ENCODE assay signal across 28 cellular contexts in the genomic region with DNA sequence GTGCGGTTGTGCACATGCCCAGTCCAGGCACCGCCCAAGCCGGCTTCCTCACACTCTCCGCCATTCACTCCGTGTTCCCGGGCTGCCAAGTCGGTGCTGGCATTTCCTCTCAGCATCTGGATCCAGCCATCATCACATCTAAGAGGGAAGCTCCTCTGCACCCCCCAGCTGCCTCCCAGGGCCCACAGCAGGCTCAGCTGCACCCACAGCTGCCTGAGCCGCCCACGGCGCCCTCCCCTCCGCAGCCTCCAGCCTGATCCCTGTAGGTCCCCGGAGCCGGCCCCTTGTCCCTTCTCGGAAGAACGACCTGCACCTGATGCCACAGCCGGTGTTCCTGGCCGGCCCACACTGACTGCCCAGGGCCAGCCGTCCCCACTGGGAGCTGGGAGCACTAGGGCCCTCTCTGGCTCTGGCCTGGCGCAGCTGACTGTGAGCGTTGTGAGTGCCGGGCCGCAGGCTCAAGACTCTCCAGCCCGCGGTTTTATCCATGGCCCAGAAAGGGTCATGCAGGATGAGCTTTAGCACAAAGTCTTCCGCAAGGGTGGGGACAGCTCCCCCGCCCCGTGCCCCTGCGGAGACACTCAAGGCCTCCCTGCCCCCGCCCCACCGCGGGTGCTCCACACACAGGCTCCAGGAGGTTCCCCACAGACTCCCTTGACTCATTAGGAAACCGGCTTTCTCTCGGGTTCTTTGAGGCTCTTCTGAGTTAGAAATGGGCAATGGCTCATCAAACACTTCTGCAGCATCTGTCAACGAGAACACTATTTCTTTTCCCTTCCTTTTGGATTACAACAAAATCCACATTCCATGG. TPM values are rescaled to one million over a fixed set of nuclear protein-coding genes. Genes with fewer than 3 reads are reported as not detected.
DNase-seq lines count a peak whose midpoint lies in the region; ATAC-seq and TF ChIP-seq lines count a peak whose summit lies in the region.
"Had no signal": no experiment of that assay in that cellular context is flagged by ENCODE, and none has a peak within 500 bp of the region (broad histone marks: within the 10 kb centered on the region; RNA-seq: fewer than 3 reads in every experiment).

No MANE protein-coding gene starts in this region.

- no peaks in the 10 kb centered on the region for H3K36me3 ChIP-seq in CD8-positive, alpha-beta T cell (ENCODE audit: insufficient read depth, low read length)
- H3K36me3 ChIP-seq: brain microvascular endothelial cell, HAP-1, thyroid gland had no signal

- H3K4me1 ChIP-seq in CD8-positive, alpha-beta T cell (ENCODE audit: insufficient read depth, low read length) = no peaks in the 10 kb centered on the region
- H3K4me1 ChIP-seq: HAP-1, psoas muscle had no signal

- CTCF ChIA-PET in CD8-positive, alpha-beta T cell (lab: Charles Lee) = no interaction called here

- DNase-seq in AG08395 (ENCODE audit: low spot score) (peak; percentile 10), GM03348 (ENCODE audit: low spot score) (peak; percentile 55), choroid plexus epithelial cell (ENCODE audit: low read depth) (peak; percentile 4), neural crest cell (ENCODE audit: low read depth, low spot score) (no peak)
- no peak for DNase-seq in CD8-positive, alpha-beta T cell
- DNase-seq: activated B cell treated with CpG ODN at 0.5 μM for 24 hours; activated CD8-positive, alpha-beta T cell treated with anti-CD3 and anti-CD28 coated beads for 36 hours; activated T-cell treated with anti-CD3 and anti-CD28 coated beads, Interleukin-2, amount 50 U/mL, for 4 hours; brain microvascular endothelial cell; cortex of kidney; DMS79 treated with DMSO at 0.1 percent for 48 hours; IMR-90; NCI-H146; NCI-H2171 treated with DMSO at 0.1 percent for 48 hours; NCI-H82; PC-3; thyroid gland had no signal

- no peak overlapping the region for H3K27ac ChIP-seq in CD8-positive, alpha-beta T cell (ENCODE audit: low read depth, low read length)
- H3K27ac ChIP-seq: brain microvascular endothelial cell, hepatocyte, psoas muscle, SK-N-MC had no signal

- TF ChIP-seq CTCF in choroid plexus epithelial cell (conservative IDR thresholded peaks at IDR 0.05; ENCODE audit: low read depth, low read length) = no peak
- no peak for TF ChIP-seq CTCF in neural crest cell (conservative IDR thresholded peaks at IDR 0.05)
- no peak for TF ChIP-seq CTCF in CD8-positive, alpha-beta T cell (IDR thresholded peaks at IDR 0.05)

- H3K27ac Mint-ChIP-seq in neural crest cell (ENCODE audit: unreplicated experiment) = peak overlapping the region; percentile 45
- no peak overlapping the region for H3K27ac Mint-ChIP-seq in CD8-positive, alpha-beta T cell
- H3K27ac Mint-ChIP-seq: activated B cell treated with CpG ODN at 0.5 μM for 24 hours; activated CD8-positive, alpha-beta T cell treated with anti-CD3 and anti-CD28 coated beads for 36 hours; activated naive CD4-positive, alpha-beta T cell treated with anti-CD3 and anti-CD28 coated beads, Interleukin-2, amount 50 U/mL, for 72 hours; memory B cell; naive thymus-derived CD8-positive, alpha-beta T cell had no signal

- H3K27me3 ChIP-seq in CD8-positive, alpha-beta T cell (ENCODE audit: insufficient read depth, low read length) = no peaks in the 10 kb centered on the region
- H3K27me3 ChIP-seq: brain microvascular endothelial cell, hepatocyte, thyroid gland had no signal

- ATAC-seq in HG03135 (IDR thresholded peaks at IDR 0.05; ENCODE audit: unreplicated experiment) = no peak
- no peak for ATAC-seq in CD8-positive, alpha-beta T cell
- no peak for ATAC-seq in HG03565 (IDR thresholded peaks at IDR 0.05; ENCODE audit: unreplicated experiment)
- no peak for ATAC-seq in GM18519 (IDR thresholded peaks at IDR 0.05; ENCODE audit: low FRiP score, unreplicated experiment)
- ATAC-seq: activated CD8-positive, alpha-beta T cell treated with anti-CD3 and anti-CD28 coated beads for 36 hours; activated naive CD4-positive, alpha-beta T cell treated with anti-CD3 and anti-CD28 coated beads, Interleukin-2, amount 50 U/mL, for 72 hours; activated T-cell treated with anti-CD3 and anti-CD28 coated beads, Interleukin-2, amount 50 U/mL, for 4 hours; naive thymus-derived CD8-positive, alpha-beta T cell; PC-3; psoas muscle had no signal

- intact Hi-C loops in CD8-positive, alpha-beta T cell (cut with DNase I, micrococcal nuclease) = no loop called here

- no peaks in the 10 kb centered on the region for H3K9me3 Mint-ChIP-seq in neural crest cell
- no peaks in the 10 kb centered on the region for H3K9me3 Mint-ChIP-seq in CD8-positive, alpha-beta T cell
- H3K9me3 Mint-ChIP-seq: activated B cell treated with CpG ODN at 0.5 μM for 24 hours; activated CD8-positive, alpha-beta T cell treated with anti-CD3 and anti-CD28 coated beads for 36 hours; activated naive CD4-positive, alpha-beta T cell treated with anti-CD3 and anti-CD28 coated beads, Interleukin-2, amount 50 U/mL, for 72 hours; activated T-cell treated with anti-CD3 and anti-CD28 coated beads, Interleukin-2, amount 50 U/mL, for 4 hours; memory B cell had no signal

- no peaks in the 10 kb centered on the region for H3K36me3 Mint-ChIP-seq in neural crest cell (ENCODE audit: low read depth)
- no peaks in the 10 kb centered on the region for H3K36me3 Mint-ChIP-seq in CD8-positive, alpha-beta T cell
- H3K36me3 Mint-ChIP-seq: activated naive CD4-positive, alpha-beta T cell treated with anti-CD3 and anti-CD28 coated beads, Interleukin-2, amount 50 U/mL, for 72 hours; memory B cell; naive thymus-derived CD8-positive, alpha-beta T cell had no signal

- H3K4me3 Mint-ChIP-seq in neural crest cell = no peak overlapping the region
- no peak overlapping the region for H3K4me3 Mint-ChIP-seq in CD8-positive, alpha-beta T cell
- H3K4me3 Mint-ChIP-seq: activated B cell treated with CpG ODN at 0.5 μM for 24 hours; activated CD8-positive, alpha-beta T cell treated with anti-CD3 and anti-CD28 coated beads for 36 hours; activated T-cell treated with anti-CD3 and anti-CD28 coated beads, Interleukin-2, amount 50 U/mL, for 4 hours; memory B cell; naive thymus-derived CD8-positive, alpha-beta T cell had no signal

- H3K4me1 Mint-ChIP-seq in neural crest cell = no peaks in the 10 kb centered on the region
- peaks cover 2% of the 10 kb centered on the region for H3K4me1 Mint-ChIP-seq in CD8-positive, alpha-beta T cell (ENCODE audit: low read depth)

- no peaks in the 10 kb centered on the region for H3K9me3 ChIP-seq in CD8-positive, alpha-beta T cell (ENCODE audit: low read length)
- H3K9me3 ChIP-seq: HAP-1, psoas muscle, thyroid gland had no signal

- POLR2A ChIA-PET in CD8-positive, alpha-beta T cell (lab: Charles Lee) = no interaction called here

- H3K27me3 Mint-ChIP-seq in neural crest cell (ENCODE audit: low read depth) = peaks cover 8% of the 10 kb centered on the region
- H3K27me3 Mint-ChIP-seq in CD8-positive, alpha-beta T cell (ENCODE audit: low read depth) = peaks cover 5% of the 10 kb centered on the region

- no peak overlapping the region for H3K4me3 ChIP-seq in choroid plexus epithelial cell (ENCODE audit: low read depth, low read length)
- H3K4me3 ChIP-seq in CD8-positive, alpha-beta T cell (ENCODE audit: low read depth, low read length) = no peak overlapping the region
- H3K4me3 ChIP-seq: HAP-1, hepatocyte, psoas muscle, SK-N-MC, thyroid gland had no signal

RNA-seq across cellular contexts. Expression of gene CFAP46, which starts 31.3 kb away (rescaled TPM):
- total RNA-seq in neural crest cell = 3.7 and 4.4 TPM in 2 replicates
- not detected for total RNA-seq in CD8-positive, alpha-beta T cell
- total RNA-seq: M059J; naive thymus-derived CD8-positive, alpha-beta T cell had no signal

Comparison
In these comparisons a context has a peak if more than half of its experiments do, and no peak if none do; other contexts are left out.
1. DNase-seq: peak in AG08395 (single experiment), GM03348 (single experiment) and choroid plexus epithelial cell (single experiment); none in neural crest cell (single experiment) and CD8-positive, alpha-beta T cell (0 of 7).